ENCODE assay signal across 7 cellular contexts in the genomic region with DNA sequence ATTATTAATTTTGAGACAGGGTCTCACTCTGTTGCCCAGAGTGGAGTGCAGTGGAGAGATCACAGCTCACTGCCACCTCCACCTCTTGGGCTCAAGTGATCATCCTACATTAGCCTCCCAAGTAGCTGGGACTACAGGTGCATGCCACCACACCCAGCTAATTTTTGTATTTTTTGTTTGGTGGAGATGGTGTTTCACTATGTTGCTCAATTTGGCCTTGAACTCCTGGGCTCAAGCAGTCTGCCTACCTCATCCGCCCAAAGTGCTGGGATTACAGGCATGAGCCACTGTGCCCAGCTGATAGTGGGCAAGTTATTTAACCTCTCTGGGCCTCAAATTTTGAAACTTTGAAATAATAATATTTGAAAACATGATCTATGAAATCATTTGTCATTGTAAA.
"Had no signal": no experiment of that assay in that cellular context is flagged by ENCODE, and none has a peak within 500 bp of the region (broad histone marks: within the 10 kb centered on the region; RNA-seq: fewer than 3 reads in every experiment).

No MANE protein-coding gene starts in this region.

- DNase-seq: H9, HCEC 1CT, IMR-90, KG1 had no signal

- ATAC-seq: GM23338, K562 had no signal

- H3K4me3 ChIP-seq: GM23338, K562 had no signal

- H3K27ac ChIP-seq: HL-60 had no signal
